In the genomic region with DNA sequence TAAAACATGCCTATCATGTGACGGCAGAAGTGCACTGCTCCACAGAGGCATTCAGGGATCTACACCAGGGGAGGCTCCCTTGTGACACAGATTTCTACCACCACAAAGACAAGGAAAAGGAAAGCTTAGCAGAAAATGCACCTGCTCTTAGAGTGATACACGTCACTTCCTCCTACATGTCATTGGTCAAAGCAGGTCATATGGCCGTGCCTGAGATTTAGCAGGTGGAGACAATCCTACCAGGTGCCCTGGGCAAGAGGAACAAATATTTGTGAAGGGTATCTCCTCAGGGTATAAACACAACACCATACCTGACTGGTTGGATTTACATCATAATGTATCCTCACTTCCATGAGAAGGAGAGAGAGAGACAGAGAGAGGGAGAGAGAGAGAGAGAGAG, we compare ENCODE assay signal across 28 cellular contexts.
"Had no signal": no experiment of that assay in that cellular context is flagged by ENCODE, and none has a peak within 500 bp of the region (broad histone marks: within the 10 kb centered on the region; RNA-seq: fewer than 3 reads in every experiment).

No MANE protein-coding gene starts in this region.

- H3K4me3 ChIP-seq: body of pancreas, esophagus muscularis mucosa, gastrocnemius medialis had no signal

- H3K9me3 Mint-ChIP-seq: activated CD8-positive, alpha-beta T cell treated with anti-CD3 and anti-CD28 coated beads for 36 hours had no signal

- H3K27ac ChIP-seq: body of pancreas, esophagus muscularis mucosa, foreskin keratinocyte, gastrocnemius medialis had no signal

- H3K4me1 Mint-ChIP-seq: activated T-helper 17 cell treated with anti-CD3 and anti-CD28 coated beads, Interleukin-2, amount 50 U/mL, for 72 hours had no signal

- H3K27me3 ChIP-seq: body of pancreas, foreskin keratinocyte, gastrocnemius medialis had no signal

- ATAC-seq: activated CD8-positive, alpha-beta T cell treated with anti-CD3 and anti-CD28 coated beads for 36 hours; activated T-cell treated with anti-CD3 and anti-CD28 coated beads, Interleukin-2, amount 50 U/mL, for 4 hours; activated T-helper 17 cell treated with anti-CD3 and anti-CD28 coated beads, Interleukin-2, amount 50 U/mL, for 72 hours; body of pancreas; effector memory CD8-positive, alpha-beta T cell; foreskin keratinocyte; gastrocnemius medialis had no signal

- H3K9me3 ChIP-seq: body of pancreas, gastrocnemius medialis had no signal

- H3K4me3 Mint-ChIP-seq: activated CD8-positive, alpha-beta T cell treated with anti-CD3 and anti-CD28 coated beads for 36 hours; activated naive CD8-positive, alpha-beta T cell; activated T-cell treated with anti-CD3 and anti-CD28 coated beads, Interleukin-2, amount 50 U/mL, for 4 hours; activated T-helper 17 cell treated with anti-CD3 and anti-CD28 coated beads, Interleukin-2, amount 50 U/mL, for 72 hours; effector memory CD8-positive, alpha-beta T cell had no signal

- FAIRE-seq: colon had no signal

- H3K36me3 ChIP-seq: esophagus muscularis mucosa, gastrocnemius medialis had no signal

- DNase-seq: activated CD4-positive, alpha-beta T cell treated with anti-CD3 and anti-CD28 coated beads for 1 hour; activated CD4-positive, alpha-beta T cell treated with anti-CD3 and anti-CD28 coated beads for 48 hours; activated CD4-positive, alpha-beta T cell treated with anti-CD3 and anti-CD28 coated beads, Interleukin-2, amount 50 U/mL, for 1 hour; activated CD4-positive, alpha-beta T cell treated with anti-CD3 and anti-CD28 coated beads, Interleukin-2, amount 50 U/mL, for 48 hours; activated CD8-positive, alpha-beta memory T cell treated with anti-CD3 and anti-CD28 coated beads for 24 hours; activated CD8-positive, alpha-beta T cell treated with anti-CD3 and anti-CD28 coated beads for 36 hours; activated effector memory CD4-positive, alpha-beta T cell treated with Interleukin-2 at 50 U/mL for 16 hours; activated gamma-delta T cell treated with Interleukin-2 at 50 U/mL for 16 hours; activated naive CD4-positive, alpha-beta T cell treated with anti-CD3 and anti-CD28 coated beads, Interleukin-2, amount 50 U/mL, for 16 hours; activated naive CD4-positive, alpha-beta T cell treated with Interleukin-2 at 50 U/mL for 16 hours; activated T-cell treated with anti-CD3 and anti-CD28 coated beads, Interleukin-2, amount 50 U/mL, for 4 hours; amniotic stem cell; anterior cingulate cortex; body of pancreas; caudate nucleus; cortex of kidney; dermis blood vessel endothelial cell; effector CD4-positive, alpha-beta T cell; effector memory CD8-positive, alpha-beta T cell; erythroblast; foreskin keratinocyte; gastrocnemius medialis; glutamatergic neuron; T-helper 2 cell had no signal

- H3K4me1 ChIP-seq: body of pancreas, esophagus muscularis mucosa, foreskin keratinocyte, gastrocnemius medialis had no signal

- H3K36me3 Mint-ChIP-seq: activated naive CD8-positive, alpha-beta T cell had no signal

- H3K27ac Mint-ChIP-seq: activated CD8-positive, alpha-beta T cell treated with anti-CD3 and anti-CD28 coated beads for 36 hours; activated naive CD8-positive, alpha-beta T cell; activated T-helper 17 cell treated with anti-CD3 and anti-CD28 coated beads, Interleukin-2, amount 50 U/mL, for 72 hours; effector memory CD8-positive, alpha-beta T cell had no signal
